ENCODE assay signal across 25 cellular contexts in genomic region chr9:87140142-87140541, GRCh38.
"Had no signal": no experiment of that assay in that cellular context is flagged by ENCODE, and none has a peak within 500 bp of the region (broad histone marks: within the 10 kb centered on the region; RNA-seq: fewer than 3 reads in every experiment).

No MANE protein-coding gene starts in this region.

- H3K4me3 ChIP-seq: esophagus squamous epithelium, lung, mucosa of descending colon, right atrium auricular region, thoracic aorta, tibial nerve, upper lobe of right lung, uterus had no signal

- H3K4me1 ChIP-seq: esophagus squamous epithelium, parathyroid adenoma, right atrium auricular region, tibial nerve, upper lobe of right lung, uterus had no signal

- ATAC-seq: effector memory CD8-positive, alpha-beta T cell; mucosa of descending colon; natural killer cell treated with Interleukin-12 subunit alpha and Interleukin-12 subunit beta and Interleukin-15 and Interleukin-18, amount 100 ng/mL, for 72 hours; sciatic nerve; stimulated activated naive B cell treated with anti-CD40 and anti-IgM and Interleukin-4, amounts not matched to agents 10 μg/mL and 1 μg/mL and 100 μg/mL, for 72 hours; upper lobe of right lung had no signal

- H3K36me3 ChIP-seq: esophagus squamous epithelium, right atrium auricular region, thoracic aorta, tibial nerve, upper lobe of right lung, uterus had no signal

- H3K27ac Mint-ChIP-seq: effector memory CD8-positive, alpha-beta T cell; memory B cell; mesothelial cell of epicardium; naive B cell; natural killer cell treated with Interleukin-12 subunit alpha and Interleukin-12 subunit beta and Interleukin-15 and Interleukin-18, amount 100 ng/mL, for 72 hours; progenitor cell of endocrine pancreas; stimulated activated naive B cell treated with anti-CD40 and anti-IgM and Interleukin-4, amounts not matched to agents 10 μg/mL and 1 μg/mL and 100 μg/mL, for 72 hours; stimulated activated naive CD8-positive, alpha-beta T cell treated with anti-CD3 and anti-CD28 coated beads, Interleukin-15, Interleukin-2, amounts not matched to agents 100 ng/mL and 50 ng/mL, for 24 hours had no signal

- DNase-seq: cortex of kidney; effector memory CD8-positive, alpha-beta T cell; erythroblast; esophagus squamous epithelium; hypothalamus; mucosa of descending colon; naive B cell; nucleus accumbens; small intestine; stimulated activated CD4-positive, alpha-beta T cell treated with anti-CD3 and anti-CD28 coated beads, Interleukin-15, amount 100 ng/mL, for 24 hours; stimulated activated CD4-positive, alpha-beta T cell treated with anti-CD3 and anti-CD28 coated beads, Interleukin-2, amount 100 ng/mL, for 48 hours; stimulated activated naive B cell treated with anti-CD40 and anti-IgM and Interleukin-4, amounts not matched to agents 10 μg/mL and 1 μg/mL and 100 μg/mL, for 72 hours; upper lobe of right lung; uterus had no signal

- H3K4me1 Mint-ChIP-seq: memory B cell; naive B cell; stimulated activated naive B cell treated with anti-CD40 and anti-IgM and Interleukin-4, amounts not matched to agents 10 μg/mL and 1 μg/mL and 100 μg/mL, for 72 hours had no signal

- H3K9me3 ChIP-seq: esophagus squamous epithelium, mucosa of descending colon, right atrium auricular region, thoracic aorta, tibial nerve, upper lobe of right lung, uterus had no signal

- H3K9me3 Mint-ChIP-seq: effector memory CD8-positive, alpha-beta T cell; natural killer cell treated with Interleukin-12 subunit alpha and Interleukin-12 subunit beta and Interleukin-15 and Interleukin-18, amount 100 ng/mL, for 72 hours; stimulated activated naive CD8-positive, alpha-beta T cell treated with anti-CD3 and anti-CD28 coated beads, Interleukin-15, Interleukin-2, amounts not matched to agents 100 ng/mL and 50 ng/mL, for 24 hours had no signal

- H3K36me3 Mint-ChIP-seq: memory B cell; natural killer cell treated with Interleukin-12 subunit alpha and Interleukin-12 subunit beta and Interleukin-15 and Interleukin-18, amount 100 ng/mL, for 72 hours; stimulated activated naive B cell treated with anti-CD40 and anti-IgM and Interleukin-4, amounts not matched to agents 10 μg/mL and 1 μg/mL and 100 μg/mL, for 72 hours had no signal

- H3K27ac ChIP-seq: esophagus squamous epithelium, parathyroid adenoma, right atrium auricular region, thoracic aorta, tibial nerve, upper lobe of right lung, uterus had no signal

- H3K4me3 Mint-ChIP-seq: effector memory CD8-positive, alpha-beta T cell; memory B cell; mesothelial cell of epicardium; naive B cell; natural killer cell treated with Interleukin-12 subunit alpha and Interleukin-12 subunit beta and Interleukin-15 and Interleukin-18, amount 100 ng/mL, for 72 hours; stimulated activated naive B cell treated with anti-CD40 and anti-IgM and Interleukin-4, amounts not matched to agents 10 μg/mL and 1 μg/mL and 100 μg/mL, for 72 hours; stimulated activated naive CD8-positive, alpha-beta T cell treated with anti-CD3 and anti-CD28 coated beads, Interleukin-15, Interleukin-2, amounts not matched to agents 100 ng/mL and 50 ng/mL, for 24 hours had no signal

- H3K27me3 ChIP-seq: right atrium auricular region, tibial nerve, uterus had no signal
